In genomic region chr4:26175016-26175786, GRCh38 we compare ENCODE assay signal across 1 cellular context.
TF ChIP-seq lines count a peak whose summit lies in the region.

No MANE protein-coding gene starts in this region.

TF ChIP-seq in GM12878, 131 proteins besides CTCF, POLR2A, EP300 and RAD21 (continued from another document and continues in another):
- no peak for TF ChIP-seq ZNF592 (IDR thresholded peaks at IDR 0.05)
- peak; percentile 74; the same call in 1 of the 2 replicates for TF ChIP-seq CREM (IDR thresholded peaks at IDR 0.05; ENCODE audit: low read depth)
- no peak for TF ChIP-seq MAX (IDR thresholded peaks at IDR 0.05; ENCODE audit: low read depth, low read length)
- no peak for TF ChIP-seq BCLAF1 (IDR thresholded peaks at IDR 0.05)
- no peak for TF ChIP-seq CEBPZ (IDR thresholded peaks at IDR 0.05; ENCODE audit: low read depth, low read length)
- TF ChIP-seq NFYA (IDR thresholded peaks at IDR 0.05; ENCODE audit: borderline replicate concordance, low read depth, low read length), result no peak
- TF ChIP-seq FOXM1 (IDR thresholded peaks at IDR 0.05; ENCODE audit: low read depth, low read length), result peak; percentile 49; the same call in 1 of the 2 replicates
- no peak for TF ChIP-seq ASH2L (IDR thresholded peaks at IDR 0.05; ENCODE audit: borderline replicate concordance, low read depth)
- TF ChIP-seq ZNF274 (IDR thresholded peaks at IDR 0.05; ENCODE audit: insufficient read depth, insufficient read length), result no peak
- TF ChIP-seq E2F4 (IDR thresholded peaks at IDR 0.05; ENCODE audit: low read depth, low read length), result no peak
- TF ChIP-seq WRNIP1 (IDR thresholded peaks at IDR 0.05; ENCODE audit: borderline replicate concordance, low read depth, low read length), result no peak
- TF ChIP-seq E4F1 (IDR thresholded peaks at IDR 0.05; ENCODE audit: borderline replicate concordance, partially characterized antibody), result no peak
- TF ChIP-seq MTA3 (IDR thresholded peaks at IDR 0.05; ENCODE audit: borderline replicate concordance, low read length), result peak; percentile 65; the same call in 1 of the 2 replicates
- TF ChIP-seq ZBED1 (IDR thresholded peaks at IDR 0.05; ENCODE audit: borderline replicate concordance), result peak; percentile 54; the same call in 1 of the 2 replicates
- TF ChIP-seq ZNF622 (IDR thresholded peaks at IDR 0.05), result no peak
- no peak for TF ChIP-seq MYB (IDR thresholded peaks at IDR 0.05; ENCODE audit: borderline replicate concordance, low read depth, low read length)
- TF ChIP-seq RAD51 (IDR thresholded peaks at IDR 0.05), result no peak
- no peak for TF ChIP-seq TCF3 (IDR thresholded peaks at IDR 0.05; ENCODE audit: borderline replicate concordance, insufficient read depth, low read depth, low read length)
- TF ChIP-seq USF1 (IDR thresholded peaks at IDR 0.05; ENCODE audit: borderline replicate concordance, extremely low read length, insufficient read depth, low read depth, low read length), result no peak
- TF ChIP-seq CUX1 (IDR thresholded peaks at IDR 0.05; ENCODE audit: insufficient replicate concordance, low read depth, low read length), result no peak
- TF ChIP-seq NKRF (conservative IDR thresholded peaks at IDR 0.05), result no peak
- no peak for TF ChIP-seq BACH1 (IDR thresholded peaks at IDR 0.05; ENCODE audit: borderline replicate concordance)
- TF ChIP-seq NR2F1 (conservative IDR thresholded peaks at IDR 0.05), result no peak; the same call in 1 of the 2 replicates
- no peak for TF ChIP-seq MYC (IDR thresholded peaks at IDR 0.05; ENCODE audit: insufficient read depth, insufficient read length, insufficient replicate concordance, low read length, severe bottlenecking)
- no peak for TF ChIP-seq PML (IDR thresholded peaks at IDR 0.05; ENCODE audit: low read length)
- TF ChIP-seq GATAD2B (conservative IDR thresholded peaks at IDR 0.05; ENCODE audit: low read depth), result no peak; the same call in none of the 2 replicates
- no peak for TF ChIP-seq HCFC1 (IDR thresholded peaks at IDR 0.05; ENCODE audit: low read length)
- TF ChIP-seq SIX5 (IDR thresholded peaks at IDR 0.05; ENCODE audit: low read depth, low read length, severe bottlenecking), result no peak
- TF ChIP-seq CHD2 (IDR thresholded peaks at IDR 0.05; ENCODE audit: borderline replicate concordance, low read depth, low read length), result no peak
- TF ChIP-seq TARDBP (IDR thresholded peaks at IDR 0.05; ENCODE audit: borderline replicate concordance), result no peak
- TF ChIP-seq JUND (IDR thresholded peaks at IDR 0.05; ENCODE audit: low read depth, low read length), result no peak
- no peak for TF ChIP-seq CHD1 (IDR thresholded peaks at IDR 0.05; ENCODE audit: low read depth, low read length)
- no peak for TF ChIP-seq SMC3 (IDR thresholded peaks at IDR 0.05; ENCODE audit: borderline replicate concordance, low read length)
- no peak for TF ChIP-seq ZNF207 (IDR thresholded peaks at IDR 0.05; ENCODE audit: borderline replicate concordance)
- TF ChIP-seq HDAC6 (IDR thresholded peaks at IDR 0.05; ENCODE audit: unreplicated experiment), result no peak
